ENCODE assay signal across 8 cellular contexts in genomic region chr17:42421479-42422332, GRCh38. TPM values are rescaled to one million over a fixed set of nuclear protein-coding genes. Genes with fewer than 3 reads are reported as not detected.
DNase-seq lines count a peak whose midpoint lies in the region; ATAC-seq and TF ChIP-seq lines count a peak whose summit lies in the region.

No MANE protein-coding gene starts in this region.

- H3K9ac ChIP-seq in HUES48 (ENCODE audit: low read depth, low read length) (peak overlapping the region; percentile 49; the same call in 1 of the 2 replicates), adipocyte (ENCODE audit: low read length) (peak overlapping the region; percentile 100)

- H3K36me3 ChIP-seq in HUES48 (ENCODE audit: control insufficient read depth, insufficient read depth, low read length): no peaks in the 10 kb centered on the region
- peaks cover 13% of the 10 kb centered on the region for H3K36me3 ChIP-seq in adipocyte (ENCODE audit: control insufficient read depth, insufficient read depth, low read length, severe bottlenecking)
- no peaks in the 10 kb centered on the region for H3K36me3 ChIP-seq in right atrium auricular region

- H3K27me3 ChIP-seq in HUES48 (ENCODE audit: control insufficient read depth, insufficient read depth, low read length) (peaks cover 27% of the 10 kb centered on the region), adipocyte (replicated peaks; ENCODE audit: control insufficient read depth, insufficient read depth, low read length) (no peaks in the 10 kb centered on the region), right atrium auricular region (no peaks in the 10 kb centered on the region)

- H3K27ac ChIP-seq in HUES48 (ENCODE audit: low read depth, low read length): peak overlapping the region; percentile 46
- H3K27ac ChIP-seq in right atrium auricular region: peak overlapping the region; percentile 97 to 99

- H3K9me3 ChIP-seq in HUES48 (ENCODE audit: control insufficient read depth, insufficient read depth, low read length) (no peaks in the 10 kb centered on the region), adipocyte (ENCODE audit: control insufficient read depth, low read length) (no peaks in the 10 kb centered on the region), right atrium auricular region (no peaks in the 10 kb centered on the region)

- no peak for ATAC-seq in GM19455 (IDR thresholded peaks at IDR 0.05; ENCODE audit: unreplicated experiment)

- H3K4me3 ChIP-seq in HUES48 (ENCODE audit: low read depth, low read length) (peak overlapping the region; percentile 79), adipocyte (ENCODE audit: low read length) (peak overlapping the region; percentile 97), right atrium auricular region (peak overlapping the region; percentile 94), retinal pigment epithelial cell (ENCODE audit: low read length) (peak overlapping the region; percentile 92)

- DNase-seq in adipocyte (ENCODE audit: low read depth): peak; percentile 80
- no peak for DNase-seq in right atrium auricular region (ENCODE audit: low spot score)
- peak; percentile 12 for DNase-seq in retinal pigment epithelial cell (ENCODE audit: low read depth)
- no peak for DNase-seq in retina
- DNase-seq in NCI-H2081 treated with DMSO at 0.1 percent for 48 hours (lab: John Stamatoyannopoulos, UW): no peak
- DNase-seq in midbrain (lab: John Stamatoyannopoulos, UW): no peak

- H3K4me1 ChIP-seq in HUES48 (ENCODE audit: control insufficient read depth, insufficient read depth, low read length) (peaks cover 20% of the 10 kb centered on the region), adipocyte (ENCODE audit: control insufficient read depth, insufficient read depth, low read length) (peaks cover 62% of the 10 kb centered on the region), right atrium auricular region (peaks cover 0 to 57% of the 10 kb centered on the region in 2 donors)

- TF ChIP-seq CTCF in right atrium auricular region (IDR thresholded peaks at IDR 0.05) (no peak), retinal pigment epithelial cell (conservative IDR thresholded peaks at IDR 0.05; ENCODE audit: low read depth, low read length) (no peak)

RNA-seq across cellular contexts. Expression of gene CAVIN1, which starts 1.4 kb away (rescaled TPM):
- 100 to 1,000 TPM; 202 to 348 TPM for total RNA-seq in right atrium auricular region

RNA-seq across cellular contexts. Expression of gene STAT3, which starts 33.5 kb away (rescaled TPM):
- total RNA-seq in right atrium auricular region: 100 to 1,000 TPM; 105 to 150 TPM

RNA-seq across cellular contexts. Expression of gene ATP6V0A1, which starts 37.0 kb away (rescaled TPM):
- total RNA-seq in right atrium auricular region: 10 to 100 TPM; 38.9 to 67.5 TPM

Comparison
In these comparisons a context has a peak if more than half of its experiments do, and no peak if none do; other contexts are left out.
1. DNase-seq: peak in adipocyte (single experiment) and retinal pigment epithelial cell (single experiment); none in right atrium auricular region (single experiment), retina (single experiment), NCI-H2081 treated with DMSO at 0.1 percent for 48 hours (single experiment) and midbrain (single experiment).
2. Peak in every context shown above with its lines, with median percentiles within 50 percentile points of each other: H3K4me3 ChIP-seq.